ENCODE assay signal across 19 cellular contexts in the genomic region with DNA sequence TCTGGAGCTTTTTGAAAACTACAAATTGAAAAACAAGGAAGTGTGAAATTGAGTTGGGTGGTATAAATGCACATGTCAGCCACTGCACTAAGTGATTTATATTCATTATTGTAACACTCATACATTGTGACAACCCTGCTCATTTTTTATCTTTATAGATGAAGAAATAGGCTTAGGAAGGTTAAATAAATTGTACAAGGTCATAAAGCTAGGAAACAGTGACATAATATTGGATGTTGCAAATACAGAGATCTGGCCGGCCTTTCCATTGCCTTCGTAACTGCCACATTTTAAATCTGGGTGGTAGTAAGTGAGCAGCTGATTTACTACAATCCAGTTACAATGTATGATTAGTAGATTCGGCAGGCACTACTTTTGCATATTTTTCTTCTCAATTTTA.
DNase-seq lines count a peak whose midpoint lies in the region; ATAC-seq and TF ChIP-seq lines count a peak whose summit lies in the region.
"Had no signal": no experiment of that assay in that cellular context is flagged by ENCODE, and none has a peak within 500 bp of the region (broad histone marks: within the 10 kb centered on the region; RNA-seq: fewer than 3 reads in every experiment).

No MANE protein-coding gene starts in this region.

- TF ChIP-seq RAD21 in SK-N-SH (IDR thresholded peaks at IDR 0.05; ENCODE audit: low read length) = no peak

- POLR2A ChIA-PET in SK-N-SH (lab: Yijun Ruan, JAX) = no interaction called here

- peaks cover 7% of the 10 kb centered on the region for H3F3A ChIP-seq in SK-N-SH (replicated peaks; ENCODE audit: insufficient read depth)

- WGBS in SK-N-SH (ENCODE audit: low lambda C conversion rate) = 98% methylated on average over 3 of the region's 3 CpGs
- 25% methylated on average over 3 of the region's 3 CpGs for WGBS in right lobe of liver (ENCODE audit: insufficient coverage, low coverage, low lambda C conversion rate, missing lambda C conversion rate)

- intact Hi-C loops in right lobe of liver (cut with DNase I) = no loop called here

- ATAC-seq in SK-N-SH treated with all-trans-retinoic acid at 6 μM for 48 hours (no peak), right lobe of liver (peak; percentile 45 to 76 (median 54)), HG03139 (IDR thresholded peaks at IDR 0.05; ENCODE audit: unreplicated experiment) (no peak), GM18517 (IDR thresholded peaks at IDR 0.05; ENCODE audit: unreplicated experiment) (no peak)

- peaks cover 5 to 8% of the 10 kb centered on the region in 2 experiments for H3K4me1 ChIP-seq in SK-N-SH (ENCODE audit: control insufficient read depth in 1 of 2, insufficient read depth in 2 of 2, low read depth in 1 of 2, low read length in 1 of 2)
- peaks cover 0 to 22% (median 3%) of the 10 kb centered on the region in 4 donors for H3K4me1 ChIP-seq in right lobe of liver

- H3K27me3 ChIP-seq in SK-N-SH (ENCODE audit: insufficient read depth) (no peaks in the 10 kb centered on the region), right lobe of liver (no peaks in the 10 kb centered on the region)

- H2AFZ ChIP-seq in SK-N-SH (ENCODE audit: low read depth) = peak overlapping the region; percentile 19; the same call in 1 of the 2 replicates

- H4K20me1 ChIP-seq in SK-N-SH (ENCODE audit: insufficient read depth) = no peaks in the 10 kb centered on the region

- no peaks in the 10 kb centered on the region for H3K36me3 ChIP-seq in SK-N-SH (replicated peaks in 1 of 2; ENCODE audit: control insufficient read depth in 1 of 2, insufficient read depth in 2 of 2, low read length in 1 of 2)
- peaks cover 0 to 12% (median 5%) of the 10 kb centered on the region in 4 donors for H3K36me3 ChIP-seq in right lobe of liver

- H3K27ac ChIP-seq in SK-N-SH (ENCODE audit: low read depth in 2 of 2, low read length in 1 of 2) = no peak overlapping the region
- peak overlapping the region in 1 of 3 donors; percentile 62 for H3K27ac ChIP-seq in right lobe of liver
- H3K27ac ChIP-seq: 22Rv1, HL-60 had no signal

- H3K9ac ChIP-seq in SK-N-SH = no peak overlapping the region

- H3K79me2 ChIP-seq in SK-N-SH (ENCODE audit: insufficient read depth) = no peaks in the 10 kb centered on the region

- no peak overlapping the region for H3K4me2 ChIP-seq in SK-N-SH

- H3K4me3 ChIP-seq in SK-N-SH (ENCODE audit: low read depth in 2 of 2, low read length in 1 of 2) (no peak overlapping the region), right lobe of liver (no peak overlapping the region)

- no peak for TF ChIP-seq POLR2A in right lobe of liver (IDR thresholded peaks at IDR 0.05)

- no peaks in the 10 kb centered on the region for H3K9me2 ChIP-seq in SK-N-SH

- no peak for DNase-seq in SK-N-SH
- peak; percentile 17 to 73 for DNase-seq in dermis microvascular lymphatic vessel endothelial cell (ENCODE audit: low read depth in 2 of 2)
- no peak for DNase-seq in right lobe of liver
- DNase-seq in DMS53 treated with DMSO at 0.1 percent for 48 hours (lab: John Stamatoyannopoulos, UW; ENCODE audit: unreplicated experiment) = no peak
- DNase-seq in NCI-H187 treated with DMSO at 0.1 percent for 48 hours (lab: John Stamatoyannopoulos, UW) = no peak
- DNase-seq: CD4-positive, alpha-beta memory T cell; DMS79 treated with DMSO at 0.1 percent for 48 hours; GOT3; NCI-H1048; NCI-H1436 treated with DMSO at 0.1 percent for 48 hours; NCI-H2081 treated with DMSO at 0.1 percent for 48 hours; NCI-H2227 treated with DMSO at 0.1 percent for 48 hours; NCI-H524; SHP77 treated with DMSO at 0.1 percent for 48 hours had no signal

- CTCF ChIA-PET in SK-N-SH (lab: Yijun Ruan, JAX) = interaction anchor here (2.0 to 3.3 kb wide), 2 partner anchors 12 to 27 kb away, joined by 14 to 16 read pairs; no protein-coding TSS in a partner anchor

- TF ChIP-seq EP300 in SK-N-SH (IDR thresholded peaks at IDR 0.05; ENCODE audit: borderline replicate concordance in 1 of 2, low read depth in 1 of 2, low read length in 1 of 2) = no peak

- H3K9me3 ChIP-seq in SK-N-SH (no peaks in the 10 kb centered on the region), right lobe of liver (no peaks in the 10 kb centered on the region)

- TF ChIP-seq CTCF in SK-N-SH (IDR thresholded peaks at IDR 0.05) = no peak
- no peak for TF ChIP-seq CTCF in right lobe of liver (IDR thresholded peaks at IDR 0.05)

TF ChIP-seq in SK-N-SH, 30 proteins besides CTCF, POLR2A, EP300 and RAD21 (continues in another document):
- TF ChIP-seq RFX5 (IDR thresholded peaks at IDR 0.05; ENCODE audit: low read length) (no peak), RCOR1 (IDR thresholded peaks at IDR 0.05; ENCODE audit: low read length) (no peak), EZH2phosphoT487 (IDR thresholded peaks at IDR 0.05; ENCODE audit: borderline replicate concordance, low read depth) (no peak), TCF12 (IDR thresholded peaks at IDR 0.05) (no peak), NFIC (IDR thresholded peaks at IDR 0.05; ENCODE audit: borderline replicate concordance) (no peak), ELF1 (IDR thresholded peaks at IDR 0.05) (no peak), MXI1 (IDR thresholded peaks at IDR 0.05; ENCODE audit: low read depth, low read length) (no peak), GABPA (IDR thresholded peaks at IDR 0.05; ENCODE audit: low read depth) (no peak), GATA2 (CRISPR knock-in tag; IDR thresholded peaks at IDR 0.05) (no peak)
- TF ChIP-seq, protein P1, sequence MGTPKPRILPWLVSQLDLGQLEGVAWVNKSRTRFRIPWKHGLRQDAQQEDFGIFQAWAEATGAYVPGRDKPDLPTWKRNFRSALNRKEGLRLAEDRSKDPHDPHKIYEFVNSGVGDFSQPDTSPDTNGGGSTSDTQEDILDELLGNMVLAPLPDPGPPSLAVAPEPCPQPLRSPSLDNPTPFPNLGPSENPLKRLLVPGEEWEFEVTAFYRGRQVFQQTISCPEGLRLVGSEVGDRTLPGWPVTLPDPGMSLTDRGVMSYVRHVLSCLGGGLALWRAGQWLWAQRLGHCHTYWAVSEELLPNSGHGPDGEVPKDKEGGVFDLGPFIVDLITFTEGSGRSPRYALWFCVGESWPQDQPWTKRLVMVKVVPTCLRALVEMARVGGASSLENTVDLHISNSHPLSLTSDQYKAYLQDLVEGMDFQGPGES (IDR thresholded peaks at IDR 0.05; ENCODE audit: low read depth, low read length) = no peak

TF ChIP-seq in SK-N-SH treated with all-trans-retinoic acid at 6 μM for 48 hours, 23 proteins besides CTCF, POLR2A, EP300 and RAD21:
- TF ChIP-seq ISL1 (CRISPR knock-in tag; IDR thresholded peaks at IDR 0.05) (no peak), CSDC2 (CRISPR knock-in tag; IDR thresholded peaks at IDR 0.05) (no peak), ZFP3 (CRISPR knock-in tag; IDR thresholded peaks at IDR 0.05) (no peak), RARB (CRISPR knock-in tag; IDR thresholded peaks at IDR 0.05) (no peak), BACH2 (CRISPR knock-in tag; IDR thresholded peaks at IDR 0.05; ENCODE audit: borderline replicate concordance) (no peak), ZFP30 (CRISPR knock-in tag; IDR thresholded peaks at IDR 0.05) (no peak), ESRRG (CRISPR knock-in tag; IDR thresholded peaks at IDR 0.05) (no peak)
- TF ChIP-seq, protein P2, sequence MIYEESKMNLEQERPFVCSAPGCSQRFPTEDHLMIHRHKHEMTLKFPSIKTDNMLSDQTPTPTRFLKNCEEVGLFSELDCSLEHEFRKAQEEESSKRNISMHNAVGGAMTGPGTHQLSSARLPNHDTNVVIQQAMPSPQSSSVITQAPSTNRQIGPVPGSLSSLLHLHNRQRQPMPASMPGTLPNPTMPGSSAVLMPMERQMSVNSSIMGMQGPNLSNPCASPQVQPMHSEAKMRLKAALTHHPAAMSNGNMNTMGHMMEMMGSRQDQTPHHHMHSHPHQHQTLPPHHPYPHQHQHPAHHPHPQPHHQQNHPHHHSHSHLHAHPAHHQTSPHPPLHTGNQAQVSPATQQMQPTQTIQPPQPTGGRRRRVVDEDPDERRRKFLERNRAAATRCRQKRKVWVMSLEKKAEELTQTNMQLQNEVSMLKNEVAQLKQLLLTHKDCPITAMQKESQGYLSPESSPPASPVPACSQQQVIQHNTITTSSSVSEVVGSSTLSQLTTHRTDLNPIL (CRISPR knock-in tag; IDR thresholded peaks at IDR 0.05; ENCODE audit: low read depth) = no peak
- TF ChIP-seq, protein P3, sequence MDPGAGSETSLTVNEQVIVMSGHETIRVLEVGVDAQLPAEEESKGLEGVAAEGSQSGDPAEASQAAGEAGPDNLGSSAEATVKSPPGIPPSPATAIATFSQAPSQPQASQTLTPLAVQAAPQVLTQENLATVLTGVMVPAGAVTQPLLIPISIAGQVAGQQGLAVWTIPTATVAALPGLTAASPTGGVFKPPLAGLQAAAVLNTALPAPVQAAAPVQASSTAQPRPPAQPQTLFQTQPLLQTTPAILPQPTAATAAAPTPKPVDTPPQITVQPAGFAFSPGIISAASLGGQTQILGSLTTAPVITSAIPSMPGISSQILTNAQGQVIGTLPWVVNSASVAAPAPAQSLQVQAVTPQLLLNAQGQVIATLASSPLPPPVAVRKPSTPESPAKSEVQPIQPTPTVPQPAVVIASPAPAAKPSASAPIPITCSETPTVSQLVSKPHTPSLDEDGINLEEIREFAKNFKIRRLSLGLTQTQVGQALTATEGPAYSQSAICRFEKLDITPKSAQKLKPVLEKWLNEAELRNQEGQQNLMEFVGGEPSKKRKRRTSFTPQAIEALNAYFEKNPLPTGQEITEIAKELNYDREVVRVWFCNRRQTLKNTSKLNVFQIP (CRISPR knock-in tag; IDR thresholded peaks at IDR 0.05; ENCODE audit: borderline replicate concordance, low read depth) = no peak

Comparison
In these comparisons a context has a peak if more than half of its experiments do, and no peak if none do; other contexts are left out.
1. DNase-seq: peak in dermis microvascular lymphatic vessel endothelial cell (2 of 2); none in SK-N-SH (single experiment), right lobe of liver (0 of 3), DMS53 treated with DMSO at 0.1 percent for 48 hours (single experiment) and NCI-H187 treated with DMSO at 0.1 percent for 48 hours (single experiment).
2. ATAC-seq: peak in right lobe of liver (4 of 4); none in SK-N-SH treated with all-trans-retinoic acid at 6 μM for 48 hours (single experiment), HG03139 (single experiment) and GM18517 (single experiment).